20 cellular contexts compared by ENCODE assay signal in the genomic region with DNA sequence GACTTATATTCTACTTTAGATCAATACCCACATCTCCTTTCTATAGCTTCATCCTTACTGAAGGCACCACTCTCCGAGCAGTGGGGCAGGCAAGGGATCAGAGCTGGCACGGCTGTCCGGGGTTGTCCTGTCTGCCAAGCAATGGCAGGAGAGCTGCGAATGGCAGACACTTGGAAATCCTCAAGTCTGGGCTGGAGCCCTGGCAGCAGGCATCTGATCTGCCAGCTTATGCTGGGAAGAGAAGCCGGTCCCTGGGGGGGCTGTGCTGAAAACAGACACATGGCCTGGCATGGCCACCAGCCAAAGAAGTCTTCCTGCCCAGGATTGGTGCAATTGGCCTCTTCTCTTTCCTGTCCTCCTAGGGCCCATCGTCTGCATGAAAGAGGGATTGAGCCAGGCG.
A peak's percentile ranks its signal among the peaks of the same experiment; 100 is the strongest.
DNase-seq lines count a peak whose midpoint lies in the region; ATAC-seq, FAIRE-seq and TF ChIP-seq lines count a peak whose summit lies in the region.
"Had no signal": no experiment of that assay in that cellular context is flagged by ENCODE, and none has a peak within 500 bp of the region (broad histone marks: within the 10 kb centered on the region; RNA-seq: fewer than 3 reads in every experiment).

No MANE protein-coding gene starts in this region.

- no peaks in the 10 kb centered on the region for H3F3A ChIP-seq in SK-N-SH (replicated peaks; ENCODE audit: insufficient read depth)
- H3F3A ChIP-seq in SU-DHL-6 (ENCODE audit: insufficient read depth), result no peaks in the 10 kb centered on the region

- FAIRE-seq in HepG2 (lab: Jason Lieb, UNC), result no peak
- FAIRE-seq: colon, TTC549 had no signal

- peak; percentile 27 for TF ChIP-seq RAD21 in SK-N-SH (IDR thresholded peaks at IDR 0.05; ENCODE audit: low read length)
- no peak for TF ChIP-seq RAD21 in HepG2 (CRISPR knock-in tag; IDR thresholded peaks at IDR 0.05)

- H3K4me3 Mint-ChIP-seq in activated T-cell treated with anti-CD3 and anti-CD28 coated beads, Interleukin-2, amount 50 U/mL, for 72 hours, result no peak overlapping the region
- H3K4me3 Mint-ChIP-seq: activated naive CD8-positive, alpha-beta T cell treated with anti-CD3 and anti-CD28 coated beads, Interleukin-2, amount 10 ng/mL, durations not matched to agents 7 days and 5 days; endodermal cell had no signal

- no peaks in the 10 kb centered on the region for H3K9me3 Mint-ChIP-seq in activated T-cell treated with anti-CD3 and anti-CD28 coated beads, Interleukin-2, amount 50 U/mL, for 72 hours
- H3K9me3 Mint-ChIP-seq: activated naive CD8-positive, alpha-beta T cell treated with anti-CD3 and anti-CD28 coated beads, Interleukin-2, amount 10 ng/mL, durations not matched to agents 7 days and 5 days; endodermal cell had no signal

- ATAC-seq in SK-N-SH treated with all-trans-retinoic acid at 6 μM for 48 hours (no peak; the same call in 2 of the 3 replicates), right cardiac atrium (peak; percentile 24 to 58), HepG2 (no peak)
- no peak for ATAC-seq in activated T-cell treated with anti-CD3 and anti-CD28 coated beads, Interleukin-2, amount 50 U/mL, for 72 hours (replicated peaks in 1 of 2)

- no peaks in the 10 kb centered on the region for H3K36me3 Mint-ChIP-seq in activated T-cell treated with anti-CD3 and anti-CD28 coated beads, Interleukin-2, amount 50 U/mL, for 72 hours (ENCODE audit: insufficient read depth in 2 of 2)
- H3K36me3 Mint-ChIP-seq: IgD-negative memory B cell had no signal

- H3K27me3 ChIP-seq in SK-N-SH (ENCODE audit: insufficient read depth) (no peaks in the 10 kb centered on the region), SU-DHL-6 (ENCODE audit: low read length) (no peaks in the 10 kb centered on the region), right cardiac atrium (ENCODE audit: control insufficient read depth, insufficient read depth) (no peaks in the 10 kb centered on the region), HepG2 (ENCODE audit: control insufficient read depth in 1 of 2, insufficient read depth in 2 of 2, low read length in 2 of 2) (no peaks in the 10 kb centered on the region; a peak in 1 of 5 replicates)
- H3K27me3 ChIP-seq: body of pancreas, neutrophil had no signal

- intact Hi-C loops in right cardiac atrium (cut with DNase I), result loop anchor here in 3 of 4 donors (10.0 kb wide), 2 partner anchors 199 to 271 kb away; no protein-coding TSS in a partner anchor
- intact Hi-C loops in HepG2 (cut with micrococcal nuclease; ENCODE audit: unreplicated experiment), result loop anchor here (1.0 kb wide), 1 partner anchor 202 kb away; no protein-coding TSS in a partner anchor

- H3K27me3 Mint-ChIP-seq in activated T-cell treated with anti-CD3 and anti-CD28 coated beads, Interleukin-2, amount 50 U/mL, for 72 hours (ENCODE audit: low read depth), result no peaks in the 10 kb centered on the region
- H3K27me3 Mint-ChIP-seq: activated naive CD8-positive, alpha-beta T cell treated with anti-CD3 and anti-CD28 coated beads, Interleukin-2, amount 10 ng/mL, durations not matched to agents 7 days and 5 days had no signal

- no peaks in the 10 kb centered on the region for H3K9me3 ChIP-seq in SK-N-SH
- H3K9me3 ChIP-seq in SU-DHL-6 (ENCODE audit: insufficient read depth, low read length), result no peaks in the 10 kb centered on the region
- no peaks in the 10 kb centered on the region for H3K9me3 ChIP-seq in right cardiac atrium (ENCODE audit: control insufficient read depth, low read length)
- no peaks in the 10 kb centered on the region for H3K9me3 ChIP-seq in HepG2 (ENCODE audit: low read length)
- H3K9me3 ChIP-seq: body of pancreas, lower lobe of right lung, neutrophil had no signal

- H4K20me1 ChIP-seq in SK-N-SH (ENCODE audit: insufficient read depth), result no peaks in the 10 kb centered on the region
- no peaks in the 10 kb centered on the region for H4K20me1 ChIP-seq in SU-DHL-6 (ENCODE audit: low read depth, low read length)
- H4K20me1 ChIP-seq in HepG2 (ENCODE audit: insufficient read depth, low read length), result no peaks in the 10 kb centered on the region; the same call in 1 of the 2 replicates

- 48% methylated on average over 6 of the region's 7 CpGs for WGBS in SK-N-SH (ENCODE audit: low lambda C conversion rate)
- WGBS in right cardiac atrium, result 63% methylated on average over 7 of the region's 7 CpGs
- 62% methylated on average over 7 of the region's 7 CpGs for WGBS in HepG2 (ENCODE audit: low lambda C conversion rate)

- no peak overlapping the region for H3K4me3 ChIP-seq in SK-N-SH (ENCODE audit: low read depth in 2 of 2, low read length in 1 of 2)
- H3K4me3 ChIP-seq in SU-DHL-6 (ENCODE audit: insufficient read depth, low read length, poor library complexity, severe bottlenecking), result no peak overlapping the region
- no peak overlapping the region for H3K4me3 ChIP-seq in right cardiac atrium (ENCODE audit: low read length)
- H3K4me3 ChIP-seq in HepG2 (replicated peaks in 1 of 3; ENCODE audit: insufficient read depth in 1 of 3, low read depth in 2 of 3, low read length in 3 of 3), result no peak overlapping the region
- H3K4me3 ChIP-seq: body of pancreas, lower lobe of right lung had no signal

- no peak overlapping the region for H2AFZ ChIP-seq in SK-N-SH (ENCODE audit: low read depth)
- no peak overlapping the region for H2AFZ ChIP-seq in SU-DHL-6 (ENCODE audit: low read depth, low read length, severe bottlenecking)
- H2AFZ ChIP-seq in HepG2 (ENCODE audit: low read length), result no peak overlapping the region

- H3K9ac ChIP-seq in SK-N-SH, result no peak overlapping the region
- no peak overlapping the region for H3K9ac ChIP-seq in SU-DHL-6 (ENCODE audit: low read length)
- no peak overlapping the region for H3K9ac ChIP-seq in HepG2 (ENCODE audit: insufficient read depth, low read depth, low read length)

- in situ Hi-C loops in HepG2 (cut with HindIII; ENCODE audit: extremely low pct_ligation_motif_present, low pct_unique_long_range_greater_than_20kb), result loop anchor here (10.0 kb wide), 1 partner anchor 199 kb away; no protein-coding TSS in a partner anchor

- H3K4me2 ChIP-seq in SK-N-SH (no peak overlapping the region), SU-DHL-6 (ENCODE audit: low read depth, low read length, poor library complexity, severe bottlenecking) (no peak overlapping the region), HepG2 (ENCODE audit: low read depth, low read length) (no peak overlapping the region)

- H3K9me2 ChIP-seq in SK-N-SH, result no peaks in the 10 kb centered on the region
- H3K9me2 ChIP-seq in SU-DHL-6 (replicated peaks; ENCODE audit: insufficient read depth, low read length), result no peaks in the 10 kb centered on the region

- BruUV-seq in HepG2 (replicated peaks; lab: Mats Ljungman, UMichigan), result no TSS peak

- TF ChIP-seq CTCF in SK-N-SH (IDR thresholded peaks at IDR 0.05) (no peak), SU-DHL-6 (IDR thresholded peaks at IDR 0.05; ENCODE audit: insufficient read depth, low read length, poor library complexity, severe bottlenecking) (peak; percentile 7), HepG2 (CRISPR knock-in tag; IDR thresholded peaks at IDR 0.05) (no peak)

- no peak for TF ChIP-seq POLR2A in HepG2 (IDR thresholded peaks at IDR 0.05; ENCODE audit: insufficient read depth in 1 of 2, low read depth in 2 of 2, low read length in 2 of 2)

- CTCF ChIA-PET in SK-N-SH (lab: Yijun Ruan, JAX) (interaction anchor here (0.5 to 5.8 kb wide), 29 partner anchors 9 to 276 kb away, joined by 3 to 59 read pairs (median 3); no protein-coding TSS in a partner anchor), HepG2 (lab: Yijun Ruan, JAX; ENCODE audit: low intra/inter-chr PET ratio, low total read pairs) (interaction anchor here (1.2 to 2.1 kb wide), 3 partner anchors 202 to 274 kb away, joined by 3 to 13 read pairs (median 7); no protein-coding TSS in a partner anchor)

- H3K79me2 ChIP-seq in SK-N-SH (ENCODE audit: insufficient read depth) (no peaks in the 10 kb centered on the region), SU-DHL-6 (ENCODE audit: insufficient read depth, low read length) (no peaks in the 10 kb centered on the region), HepG2 (ENCODE audit: insufficient read depth, low read length) (no peaks in the 10 kb centered on the region)

- POLR2A ChIA-PET in SK-N-SH (lab: Yijun Ruan, JAX) (interaction anchor here (0.8 kb wide), 1 partner anchor 312 kb away, joined by 3 read pairs; a partner anchor contains a TSS), HepG2 (lab: Yijun Ruan, JAX) (no interaction called here)

- peaks cover 31% of the 10 kb centered on the region for H3K4me1 Mint-ChIP-seq in activated T-cell treated with anti-CD3 and anti-CD28 coated beads, Interleukin-2, amount 50 U/mL, for 72 hours (ENCODE audit: low read depth)
- H3K4me1 Mint-ChIP-seq: endodermal cell, IgD-negative memory B cell had no signal

- DNase-seq in SK-N-SH (peak; percentile 60), right cardiac atrium (peak; percentile 36 to 65 (median 46)), HuH-7.5 (ENCODE audit: low spot score) (no peak), superior temporal gyrus (ENCODE audit: extremely low spot score) (no peak), HepG2 (ENCODE audit: low spot score) (no peak)
- no peak for DNase-seq in activated T-cell treated with anti-CD3 and anti-CD28 coated beads, Interleukin-2, amount 50 U/mL, for 72 hours
- DNase-seq: GOT3; lower lobe of right lung; NCI-H187; stimulated activated CD4-positive, alpha-beta T cell treated with anti-CD3 and anti-CD28 coated beads, Interleukin-12 subunit alpha, Interleukin-12 subunit beta, amount 100 ng/mL, for 4 hours had no signal

- no peaks in the 10 kb centered on the region for H3K36me3 ChIP-seq in SK-N-SH (replicated peaks in 1 of 2; ENCODE audit: control insufficient read depth in 1 of 2, insufficient read depth in 2 of 2, low read length in 1 of 2)
- no peaks in the 10 kb centered on the region for H3K36me3 ChIP-seq in SU-DHL-6 (ENCODE audit: low read length)
- no peaks in the 10 kb centered on the region for H3K36me3 ChIP-seq in HepG2 (replicated peaks in 1 of 2; ENCODE audit: control insufficient read depth in 1 of 2, insufficient read depth in 2 of 2, low read length in 2 of 2)
- H3K36me3 ChIP-seq: lower lobe of right lung, neutrophil had no signal

- peaks cover 0 to 27% of the 10 kb centered on the region in 2 experiments; a peak in 2 of 4 replicates for H3K4me1 ChIP-seq in SK-N-SH (ENCODE audit: control insufficient read depth in 1 of 2, insufficient read depth in 2 of 2, low read depth in 1 of 2, low read length in 1 of 2)
- no peaks in the 10 kb centered on the region for H3K4me1 ChIP-seq in right cardiac atrium (ENCODE audit: control insufficient read depth, insufficient read depth, low read length)
- H3K4me1 ChIP-seq in HepG2 (ENCODE audit: insufficient read depth, low read length), result peaks cover 10% of the 10 kb centered on the region
- H3K4me1 ChIP-seq: body of pancreas, lower lobe of right lung had no signal

- no peak overlapping the region for H3K27ac Mint-ChIP-seq in activated T-cell treated with anti-CD3 and anti-CD28 coated beads, Interleukin-2, amount 50 U/mL, for 72 hours
- H3K27ac Mint-ChIP-seq: activated naive CD8-positive, alpha-beta T cell treated with anti-CD3 and anti-CD28 coated beads, Interleukin-2, amount 10 ng/mL, durations not matched to agents 7 days and 5 days; endodermal cell; IgD-negative memory B cell had no signal

- H3K27ac ChIP-seq in SK-N-SH (ENCODE audit: low read depth in 2 of 2, low read length in 1 of 2) (peak overlapping the region in 1 of 2 experiments; percentile 55; a peak in 2 of 4 replicates), SU-DHL-6 (ENCODE audit: low read depth, low read length) (no peak overlapping the region), right cardiac atrium (ENCODE audit: low read length) (no peak overlapping the region), HepG2 (ENCODE audit: extremely low read length, insufficient read depth, low read length) (no peak overlapping the region)
- H3K27ac ChIP-seq: body of pancreas, C4-2B, lower lobe of right lung, neutrophil had no signal

- TF ChIP-seq EP300 in SK-N-SH (IDR thresholded peaks at IDR 0.05; ENCODE audit: borderline replicate concordance in 1 of 2, low read depth in 1 of 2, low read length in 1 of 2) (peak in 1 of 2 experiments; percentile 50; a peak in 1 of 4 replicates), HepG2 (IDR thresholded peaks at IDR 0.05; ENCODE audit: low read depth in 2 of 2, low read length in 2 of 2) (no peak), HepG2 (CRISPR knock-in tag; IDR thresholded peaks at IDR 0.05; ENCODE audit: borderline replicate concordance) (no peak)

Comparison
In these comparisons a context has a peak if more than half of its experiments do, and no peak if none do; other contexts are left out.
1. DNase-seq: peak in SK-N-SH (single experiment) and right cardiac atrium (3 of 3); none in HuH-7.5 (single experiment), superior temporal gyrus (single experiment), HepG2 (single experiment) and activated T-cell treated with anti-CD3 and anti-CD28 coated beads, Interleukin-2, amount 50 U/mL, for 72 hours (0 of 2).
2. ATAC-seq: peak in right cardiac atrium (2 of 2); none in SK-N-SH treated with all-trans-retinoic acid at 6 μM for 48 hours (single experiment), HepG2 (single experiment) and activated T-cell treated with anti-CD3 and anti-CD28 coated beads, Interleukin-2, amount 50 U/mL, for 72 hours (0 of 2).